ENCODE assay signal across 1 cellular context in the genomic region with DNA sequence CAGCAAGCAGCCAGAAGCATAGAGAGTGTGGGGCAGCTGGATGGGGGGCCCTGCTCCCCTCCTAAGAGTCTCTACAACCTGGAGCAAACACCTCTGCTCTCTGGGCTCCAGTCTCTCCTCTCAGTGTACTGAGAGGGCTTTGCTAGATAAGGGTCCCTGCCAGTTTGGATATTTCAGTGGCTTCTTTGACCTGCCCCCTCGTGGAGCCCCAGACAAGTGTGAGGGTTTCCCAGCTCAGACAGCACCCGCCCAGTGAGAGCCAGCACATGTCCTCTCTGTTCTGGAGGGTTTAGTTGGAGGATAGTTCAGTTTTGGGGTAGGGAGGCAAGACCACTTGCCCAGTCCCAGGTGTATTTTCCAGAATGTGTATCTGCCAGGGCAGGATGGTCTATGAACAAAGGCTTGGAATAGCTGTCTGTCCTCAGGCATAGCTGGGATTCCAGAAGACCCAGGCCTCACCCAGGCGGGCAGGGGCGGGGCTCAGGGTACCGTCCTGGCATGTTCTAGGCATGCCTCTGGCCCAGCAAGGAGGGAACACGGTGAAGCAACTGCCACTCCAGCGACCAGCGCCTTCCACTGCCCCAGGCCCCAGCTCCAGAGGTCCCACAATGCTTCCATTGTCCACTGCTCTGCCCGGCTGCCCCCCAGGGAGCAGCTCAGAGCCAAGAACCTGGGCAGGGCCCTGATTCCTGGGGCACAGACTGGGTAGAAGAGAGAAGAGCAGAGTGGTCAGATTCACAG.
TF ChIP-seq lines count a peak whose summit lies in the region.

No MANE protein-coding gene starts in this region.

TF ChIP-seq in WTC11, 78 proteins besides CTCF, POLR2A, EP300 and RAD21 (continued from another document):
- TF ChIP-seq, protein P1, sequence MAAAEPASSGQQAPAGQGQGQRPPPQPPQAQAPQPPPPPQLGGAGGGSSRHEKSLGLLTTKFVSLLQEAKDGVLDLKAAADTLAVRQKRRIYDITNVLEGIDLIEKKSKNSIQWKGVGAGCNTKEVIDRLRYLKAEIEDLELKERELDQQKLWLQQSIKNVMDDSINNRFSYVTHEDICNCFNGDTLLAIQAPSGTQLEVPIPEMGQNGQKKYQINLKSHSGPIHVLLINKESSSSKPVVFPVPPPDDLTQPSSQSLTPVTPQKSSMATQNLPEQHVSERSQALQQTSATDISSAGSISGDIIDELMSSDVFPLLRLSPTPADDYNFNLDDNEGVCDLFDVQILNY (CRISPR knock-in tag; IDR thresholded peaks at IDR 0.05) = no peak
- TF ChIP-seq, protein P2, sequence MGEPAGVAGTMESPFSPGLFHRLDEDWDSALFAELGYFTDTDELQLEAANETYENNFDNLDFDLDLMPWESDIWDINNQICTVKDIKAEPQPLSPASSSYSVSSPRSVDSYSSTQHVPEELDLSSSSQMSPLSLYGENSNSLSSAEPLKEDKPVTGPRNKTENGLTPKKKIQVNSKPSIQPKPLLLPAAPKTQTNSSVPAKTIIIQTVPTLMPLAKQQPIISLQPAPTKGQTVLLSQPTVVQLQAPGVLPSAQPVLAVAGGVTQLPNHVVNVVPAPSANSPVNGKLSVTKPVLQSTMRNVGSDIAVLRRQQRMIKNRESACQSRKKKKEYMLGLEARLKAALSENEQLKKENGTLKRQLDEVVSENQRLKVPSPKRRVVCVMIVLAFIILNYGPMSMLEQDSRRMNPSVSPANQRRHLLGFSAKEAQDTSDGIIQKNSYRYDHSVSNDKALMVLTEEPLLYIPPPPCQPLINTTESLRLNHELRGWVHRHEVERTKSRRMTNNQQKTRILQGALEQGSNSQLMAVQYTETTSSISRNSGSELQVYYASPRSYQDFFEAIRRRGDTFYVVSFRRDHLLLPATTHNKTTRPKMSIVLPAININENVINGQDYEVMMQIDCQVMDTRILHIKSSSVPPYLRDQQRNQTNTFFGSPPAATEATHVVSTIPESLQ (CRISPR knock-in tag; IDR thresholded peaks at IDR 0.05) = no peak
- no peak for TF ChIP-seq MYBL2 (CRISPR knock-in tag; IDR thresholded peaks at IDR 0.05)
- TF ChIP-seq ESRRA (CRISPR knock-in tag; IDR thresholded peaks at IDR 0.05; ENCODE audit: borderline replicate concordance) = no peak
- TF ChIP-seq SOX15 (CRISPR knock-in tag; IDR thresholded peaks at IDR 0.05) = no peak
- no peak for TF ChIP-seq ZNF416 (CRISPR knock-in tag; IDR thresholded peaks at IDR 0.05)
- TF ChIP-seq ZNF423 (CRISPR knock-in tag; IDR thresholded peaks at IDR 0.05) = no peak
- no peak for TF ChIP-seq NR1H2 (CRISPR knock-in tag; IDR thresholded peaks at IDR 0.05)
- TF ChIP-seq, protein P3, sequence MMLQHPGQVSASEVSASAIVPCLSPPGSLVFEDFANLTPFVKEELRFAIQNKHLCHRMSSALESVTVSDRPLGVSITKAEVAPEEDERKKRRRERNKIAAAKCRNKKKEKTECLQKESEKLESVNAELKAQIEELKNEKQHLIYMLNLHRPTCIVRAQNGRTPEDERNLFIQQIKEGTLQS (CRISPR knock-in tag; conservative IDR thresholded peaks at IDR 0.05) = no peak
- TF ChIP-seq, protein P4, sequence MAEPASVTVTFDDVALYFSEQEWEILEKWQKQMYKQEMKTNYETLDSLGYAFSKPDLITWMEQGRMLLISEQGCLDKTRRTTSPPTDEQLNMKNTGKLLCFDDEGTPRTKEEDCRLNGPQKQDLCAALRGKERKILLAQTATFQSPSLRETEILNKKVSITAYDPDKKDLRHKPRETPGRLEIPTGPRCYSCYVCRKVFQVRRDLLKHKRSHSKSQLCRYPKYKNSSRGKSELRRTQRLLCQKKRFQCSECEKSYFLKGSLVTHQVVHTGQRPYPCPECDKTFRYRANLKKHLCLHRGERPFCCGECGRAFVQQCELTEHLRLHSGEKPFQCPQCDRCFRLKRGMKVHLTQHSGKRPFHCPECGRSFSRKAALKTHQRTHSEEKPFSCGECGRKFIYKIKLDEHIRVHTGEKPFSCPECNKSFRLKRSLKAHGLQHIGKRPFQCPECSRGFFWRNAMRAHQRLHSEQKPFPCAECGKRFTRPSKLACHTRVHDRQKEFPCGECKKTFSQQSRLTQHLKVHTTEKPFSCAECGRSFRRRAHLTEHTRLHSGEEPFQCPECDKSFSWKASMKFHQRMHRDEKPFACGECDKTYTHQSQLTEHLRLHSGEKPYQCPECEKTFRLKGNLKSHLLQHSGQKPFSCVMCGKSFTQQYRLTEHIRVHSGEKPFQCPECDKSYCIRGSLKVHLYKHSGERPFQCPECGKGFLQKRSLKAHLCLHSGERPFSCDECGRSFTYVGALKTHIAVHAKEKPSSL (CRISPR knock-in tag; conservative IDR thresholded peaks at IDR 0.05) = no peak
